7 cellular contexts compared by ENCODE assay signal in the genomic region with DNA sequence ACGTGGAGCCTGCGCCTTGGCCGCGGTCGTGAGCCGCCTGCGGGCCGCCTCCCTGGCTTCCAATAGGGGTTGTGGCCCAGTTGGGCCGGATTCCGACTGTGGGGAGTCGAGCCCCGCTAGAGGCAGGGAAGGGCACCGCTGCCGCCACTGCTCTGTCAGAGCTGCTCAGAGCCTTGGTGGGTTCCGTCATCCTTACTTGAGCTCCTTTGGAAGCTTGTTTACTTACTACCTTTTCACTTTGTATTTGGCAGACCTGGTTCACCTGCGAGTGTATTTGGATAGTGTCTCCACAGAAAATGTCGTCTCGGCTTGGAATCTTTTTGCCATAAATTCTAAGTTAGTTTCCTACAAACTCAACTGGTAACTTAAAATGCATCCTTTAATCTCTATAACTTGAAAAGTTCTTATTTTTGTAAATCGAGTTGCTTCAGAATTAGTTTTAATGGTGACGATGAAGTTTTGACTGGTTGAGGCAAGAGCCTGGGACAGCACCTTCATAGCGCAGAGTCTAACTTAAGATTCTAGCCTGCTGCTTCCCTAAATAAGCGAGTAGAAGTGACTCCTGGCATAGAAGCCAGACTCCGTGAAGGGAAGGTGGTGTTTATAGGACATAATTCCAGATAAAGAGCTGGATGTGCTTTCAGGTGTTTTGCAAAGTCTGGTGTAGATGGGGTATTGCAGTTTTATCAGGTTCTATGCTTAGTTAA. TPM values are rescaled to one million over a fixed set of nuclear protein-coding genes. Genes with fewer than 3 reads are reported as not detected.
DNase-seq lines count a peak whose midpoint lies in the region; ATAC-seq and TF ChIP-seq lines count a peak whose summit lies in the region.

No MANE protein-coding gene starts in this region.

- H3K27ac ChIP-seq in GM23338 (ENCODE audit: low read depth) (peak overlapping the region; percentile 36; the same call in 1 of the 2 replicates), muscle layer of colon (ENCODE audit: low read depth, low read length) (peak overlapping the region; percentile 95)

- no peak for TF ChIP-seq CTCF in GM23338 (conservative IDR thresholded peaks at IDR 0.05; ENCODE audit: low read depth in 2 of 2)
- TF ChIP-seq CTCF in chondrocyte (IDR thresholded peaks at IDR 0.05), result peak; percentile 24

- peak overlapping the region; percentile 83 for H3K4me2 ChIP-seq in GM23338

- H3K9ac ChIP-seq in muscle layer of colon (ENCODE audit: low read length), result peak overlapping the region; percentile 76

- H3K4me1 ChIP-seq in GM23338 (ENCODE audit: insufficient read depth) (peaks cover 25% of the 10 kb centered on the region), muscle layer of colon (ENCODE audit: insufficient read depth, low read length) (peaks cover 34% of the 10 kb centered on the region)

- H3K9me3 Mint-ChIP-seq in GM23338 (no peaks in the 10 kb centered on the region), chondrocyte (ENCODE audit: low read depth) (no peaks in the 10 kb centered on the region)

- no peaks in the 10 kb centered on the region for H3K9me2 ChIP-seq in GM23338 (ENCODE audit: insufficient read depth)

- peaks cover 22% of the 10 kb centered on the region for H3K27me3 Mint-ChIP-seq in GM23338 (ENCODE audit: insufficient read depth, low read depth, poor library complexity)
- no peaks in the 10 kb centered on the region for H3K27me3 Mint-ChIP-seq in chondrocyte (ENCODE audit: low read depth)

- H3K27me3 ChIP-seq in GM23338 (ENCODE audit: insufficient read depth), result no peaks in the 10 kb centered on the region
- no peaks in the 10 kb centered on the region for H3K27me3 ChIP-seq in muscle layer of colon (ENCODE audit: control insufficient read depth in 1 of 2, insufficient read depth in 2 of 2, low read length in 2 of 2)

- peaks cover 14% of the 10 kb centered on the region for H3F3A ChIP-seq in GM23338 (replicated peaks; ENCODE audit: low read depth)

- no peak for DNase-seq in GM23338 (ENCODE audit: low spot score)
- peak; percentile 45 for DNase-seq in NCI-H1092 treated with DMSO at 0.1 percent for 48 hours (lab: John Stamatoyannopoulos, UW)
- no peak for DNase-seq in chondrocyte (ENCODE audit: low spot score)
- no peak for DNase-seq in NCI-H2107 (lab: John Stamatoyannopoulos, UW)
- DNase-seq in GM03348 (ENCODE audit: low spot score), result no peak

- peaks cover 24% of the 10 kb centered on the region for H3K4me1 Mint-ChIP-seq in GM23338
- peaks cover 35% of the 10 kb centered on the region for H3K4me1 Mint-ChIP-seq in chondrocyte (ENCODE audit: low read depth)

- H4K20me1 ChIP-seq in GM23338 (replicated peaks; ENCODE audit: insufficient read depth), result peaks cover 10% of the 10 kb centered on the region

- peak overlapping the region; percentile 70 for H3K4me3 ChIP-seq in GM23338
- peak overlapping the region; percentile 83 to 94 for H3K4me3 ChIP-seq in muscle layer of colon (ENCODE audit: low read depth in 1 of 2, low read length in 2 of 2)

- no peak overlapping the region for H2AFZ ChIP-seq in GM23338

- H3K36me3 ChIP-seq in GM23338 (ENCODE audit: insufficient read depth), result no peaks in the 10 kb centered on the region; the same call in 1 of the 2 replicates
- no peaks in the 10 kb centered on the region for H3K36me3 ChIP-seq in muscle layer of colon (ENCODE audit: insufficient read depth, low read length)

- peak overlapping the region; percentile 93 for H3K4me3 Mint-ChIP-seq in GM23338
- H3K4me3 Mint-ChIP-seq in chondrocyte (ENCODE audit: unreplicated experiment), result peak overlapping the region; percentile 83

- peak; percentile 18 for ATAC-seq in GM18502 (IDR thresholded peaks at IDR 0.05; ENCODE audit: poor library complexity, unreplicated experiment)
- peak; percentile 29 for ATAC-seq in GM23338

- H3K36me3 Mint-ChIP-seq in GM23338 (ENCODE audit: low read depth) (peaks cover 35% of the 10 kb centered on the region), chondrocyte (ENCODE audit: low read depth) (peaks cover 2% of the 10 kb centered on the region)

- peak overlapping the region; percentile 80 for H3K27ac Mint-ChIP-seq in GM23338
- peak overlapping the region; percentile 86 for H3K27ac Mint-ChIP-seq in chondrocyte (ENCODE audit: unreplicated experiment)

- H3K9me3 ChIP-seq in muscle layer of colon (ENCODE audit: low read length), result no peaks in the 10 kb centered on the region

- H3K79me2 ChIP-seq in GM23338 (replicated peaks; ENCODE audit: insufficient read depth), result peaks cover 54% of the 10 kb centered on the region

TF ChIP-seq in GM23338, 12 proteins besides CTCF, POLR2A, EP300 and RAD21 (continues in another document):
- TF ChIP-seq, protein P1, sequence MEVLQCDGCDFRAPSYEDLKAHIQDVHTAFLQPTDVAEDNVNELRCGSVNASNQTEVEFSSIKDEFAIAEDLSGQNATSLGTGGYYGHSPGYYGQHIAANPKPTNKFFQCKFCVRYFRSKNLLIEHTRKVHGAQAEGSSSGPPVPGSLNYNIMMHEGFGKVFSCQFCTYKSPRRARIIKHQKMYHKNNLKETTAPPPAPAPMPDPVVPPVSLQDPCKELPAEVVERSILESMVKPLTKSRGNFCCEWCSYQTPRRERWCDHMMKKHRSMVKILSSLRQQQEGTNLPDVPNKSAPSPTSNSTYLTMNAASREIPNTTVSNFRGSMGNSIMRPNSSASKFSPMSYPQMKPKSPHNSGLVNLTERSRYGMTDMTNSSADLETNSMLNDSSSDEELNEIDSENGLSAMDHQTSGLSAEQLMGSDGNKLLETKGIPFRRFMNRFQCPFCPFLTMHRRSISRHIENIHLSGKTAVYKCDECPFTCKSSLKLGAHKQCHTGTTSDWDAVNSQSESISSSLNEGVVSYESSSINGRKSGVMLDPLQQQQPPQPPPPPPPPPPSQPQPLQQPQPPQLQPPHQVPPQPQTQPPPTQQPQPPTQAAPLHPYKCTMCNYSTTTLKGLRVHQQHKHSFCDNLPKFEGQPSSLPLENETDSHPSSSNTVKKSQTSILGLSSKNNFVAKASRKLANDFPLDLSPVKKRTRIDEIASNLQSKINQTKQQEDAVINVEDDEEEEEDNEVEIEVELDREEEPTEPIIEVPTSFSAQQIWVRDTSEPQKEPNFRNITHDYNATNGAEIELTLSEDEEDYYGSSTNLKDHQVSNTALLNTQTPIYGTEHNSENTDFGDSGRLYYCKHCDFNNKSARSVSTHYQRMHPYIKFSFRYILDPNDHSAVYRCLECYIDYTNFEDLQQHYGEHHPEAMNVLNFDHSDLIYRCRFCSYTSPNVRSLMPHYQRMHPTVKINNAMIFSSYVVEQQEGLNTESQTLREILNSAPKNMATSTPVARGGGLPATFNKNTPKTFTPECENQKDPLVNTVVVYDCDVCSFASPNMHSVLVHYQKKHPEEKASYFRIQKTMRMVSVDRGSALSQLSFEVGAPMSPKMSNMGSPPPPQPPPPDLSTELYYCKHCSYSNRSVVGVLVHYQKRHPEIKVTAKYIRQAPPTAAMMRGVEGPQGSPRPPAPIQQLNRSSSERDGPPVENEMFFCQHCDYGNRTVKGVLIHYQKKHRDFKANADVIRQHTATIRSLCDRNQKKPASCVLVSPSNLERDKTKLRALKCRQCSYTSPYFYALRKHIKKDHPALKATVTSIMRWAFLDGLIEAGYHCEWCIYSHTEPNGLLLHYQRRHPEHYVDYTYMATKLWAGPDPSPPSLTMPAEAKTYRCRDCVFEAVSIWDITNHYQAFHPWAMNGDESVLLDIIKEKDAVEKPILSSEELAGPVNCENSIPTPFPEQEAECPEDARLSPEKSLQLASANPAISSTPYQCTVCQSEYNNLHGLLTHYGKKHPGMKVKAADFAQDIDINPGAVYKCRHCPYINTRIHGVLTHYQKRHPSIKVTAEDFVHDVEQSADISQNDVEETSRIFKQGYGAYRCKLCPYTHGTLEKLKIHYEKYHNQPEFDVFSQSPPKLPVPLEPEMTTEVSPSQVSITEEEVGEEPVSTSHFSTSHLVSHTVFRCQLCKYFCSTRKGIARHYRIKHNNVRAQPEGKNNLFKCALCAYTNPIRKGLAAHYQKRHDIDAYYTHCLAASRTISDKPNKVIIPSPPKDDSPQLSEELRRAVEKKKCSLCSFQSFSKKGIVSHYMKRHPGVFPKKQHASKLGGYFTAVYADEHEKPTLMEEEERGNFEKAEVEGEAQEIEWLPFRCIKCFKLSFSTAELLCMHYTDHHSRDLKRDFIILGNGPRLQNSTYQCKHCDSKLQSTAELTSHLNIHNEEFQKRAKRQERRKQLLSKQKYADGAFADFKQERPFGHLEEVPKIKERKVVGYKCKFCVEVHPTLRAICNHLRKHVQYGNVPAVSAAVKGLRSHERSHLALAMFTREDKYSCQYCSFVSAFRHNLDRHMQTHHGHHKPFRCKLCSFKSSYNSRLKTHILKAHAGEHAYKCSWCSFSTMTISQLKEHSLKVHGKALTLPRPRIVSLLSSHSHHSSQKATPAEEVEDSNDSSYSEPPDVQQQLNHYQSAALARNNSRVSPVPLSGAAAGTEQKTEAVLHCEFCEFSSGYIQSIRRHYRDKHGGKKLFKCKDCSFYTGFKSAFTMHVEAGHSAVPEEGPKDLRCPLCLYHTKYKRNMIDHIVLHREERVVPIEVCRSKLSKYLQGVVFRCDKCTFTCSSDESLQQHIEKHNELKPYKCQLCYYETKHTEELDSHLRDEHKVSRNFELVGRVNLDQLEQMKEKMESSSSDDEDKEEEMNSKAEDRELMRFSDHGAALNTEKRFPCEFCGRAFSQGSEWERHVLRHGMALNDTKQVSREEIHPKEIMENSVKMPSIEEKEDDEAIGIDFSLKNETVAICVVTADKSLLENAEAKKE (CRISPR knock-in tag; IDR thresholded peaks at IDR 0.05), result no peak
- no peak for TF ChIP-seq EZH2phosphoT487 (IDR thresholded peaks at IDR 0.05; ENCODE audit: unreplicated experiment)
- TF ChIP-seq POLR2AphosphoS5 (IDR thresholded peaks at IDR 0.05; ENCODE audit: low read depth), result no peak
- TF ChIP-seq CREB1 (CRISPR knock-in tag; IDR thresholded peaks at IDR 0.05; ENCODE audit: low read depth), result no peak

RNA-seq across cellular contexts. Expression of a gene that starts 0.8 kb away (rescaled TPM):
- total RNA-seq in GM23338 (2014; rRNA removed; shearing (Covaris generic)), result 152 and 167 TPM in 2 replicates
- 29.6 and 29.9 TPM in 2 replicates for polyA plus RNA-seq in GM23338 (2016; fragmentation: Nextera tagmentation; extraction: Ambion mirVana)
- 147 to 156 TPM (median 149 TPM) in 3 replicates for total RNA-seq in chondrocyte

RNA-seq across cellular contexts. Expression of a gene that starts 41.7 kb away (rescaled TPM):
- total RNA-seq in GM23338 (2014; rRNA removed; shearing (Covaris generic)), result 5.9 and 7.3 TPM in 2 replicates
- 2.8 and 4.2 TPM in 2 replicates for polyA plus RNA-seq in GM23338 (2016; fragmentation: Nextera tagmentation; extraction: Ambion mirVana)
- 20.0 to 25.8 TPM (median 23.8 TPM) in 3 replicates for total RNA-seq in chondrocyte

RNA-seq across cellular contexts. Expression of a gene that starts 48.6 kb away (rescaled TPM):
- 32.8 and 39.9 TPM in 2 replicates for total RNA-seq in GM23338 (2014; rRNA removed; shearing (Covaris generic))
- 34.1 and 35.6 TPM in 2 replicates for polyA plus RNA-seq in GM23338 (2016; fragmentation: Nextera tagmentation; extraction: Ambion mirVana)
- total RNA-seq in chondrocyte, result 4.8 to 6.1 TPM (median 6.0 TPM) in 3 replicates

RNA-seq across cellular contexts. Expression of a gene that starts 58.6 kb away (rescaled TPM):
- total RNA-seq in GM23338 (2014; rRNA removed; shearing (Covaris generic)), result 5.0 and 9.7 TPM in 2 replicates
- 3.9 and 4.0 TPM in 2 replicates for polyA plus RNA-seq in GM23338 (2016; fragmentation: Nextera tagmentation; extraction: Ambion mirVana)
- 22.5 to 54.8 TPM (median 23.4 TPM) in 3 replicates for total RNA-seq in chondrocyte

RNA-seq across cellular contexts. Expression of a gene that starts 59.1 kb away (rescaled TPM):
- total RNA-seq in GM23338 (2014; rRNA removed; shearing (Covaris generic)), result 373 and 421 TPM in 2 replicates
- 234 and 248 TPM in 2 replicates for polyA plus RNA-seq in GM23338 (2016; fragmentation: Nextera tagmentation; extraction: Ambion mirVana)
- 625 to 643 TPM (median 626 TPM) in 3 replicates for total RNA-seq in chondrocyte
